ENCODE assay signal across 2 cellular contexts in the genomic region with DNA sequence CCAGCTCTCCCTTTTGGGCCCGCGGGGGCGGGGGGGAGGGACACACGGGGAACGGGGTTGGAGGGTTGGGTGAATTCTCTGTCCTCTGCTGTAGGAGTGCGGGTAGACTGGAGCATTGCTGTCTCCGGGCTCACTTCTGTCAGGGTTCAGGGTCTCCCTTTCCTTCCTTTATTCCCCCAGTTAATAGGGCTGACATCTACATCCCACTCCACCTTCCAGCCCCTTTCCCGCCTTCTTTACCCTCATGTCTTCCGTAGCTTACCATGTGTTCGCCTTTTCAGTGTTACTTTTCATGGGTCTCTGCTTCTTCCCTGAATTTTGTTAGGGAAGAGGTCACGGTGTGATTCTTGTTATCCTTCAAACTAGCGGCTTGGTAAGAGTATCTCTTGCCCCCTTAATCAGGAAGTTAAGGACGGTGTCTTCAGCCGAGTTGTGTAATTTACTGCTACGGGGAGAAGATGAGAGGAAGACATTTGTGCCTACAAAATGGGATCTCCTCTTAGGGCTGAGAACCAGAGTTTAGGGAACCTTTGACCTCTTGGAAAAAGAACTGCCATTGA.
TF ChIP-seq lines count a peak whose summit lies in the region.

No MANE protein-coding gene starts in this region.

TF ChIP-seq in K562, 482 proteins besides CTCF, POLR2A, EP300 and RAD21 (continues in another document):
- no peak for TF ChIP-seq NR0B1 (IDR thresholded peaks at IDR 0.05; ENCODE audit: partially characterized antibody)
- 0 out of 2 replicates have a peak, but pooled peaks have one; percentile 1 for TF ChIP-seq XRCC5 (IDR thresholded peaks at IDR 0.05; ENCODE audit: low read depth, low read length)
- no peak for TF ChIP-seq ZNF311 (CRISPR knock-in tag; IDR thresholded peaks at IDR 0.05)
- peak; percentile 70 for TF ChIP-seq ZNF431 (CRISPR knock-in tag; IDR thresholded peaks at IDR 0.05)
- TF ChIP-seq, protein P1, sequence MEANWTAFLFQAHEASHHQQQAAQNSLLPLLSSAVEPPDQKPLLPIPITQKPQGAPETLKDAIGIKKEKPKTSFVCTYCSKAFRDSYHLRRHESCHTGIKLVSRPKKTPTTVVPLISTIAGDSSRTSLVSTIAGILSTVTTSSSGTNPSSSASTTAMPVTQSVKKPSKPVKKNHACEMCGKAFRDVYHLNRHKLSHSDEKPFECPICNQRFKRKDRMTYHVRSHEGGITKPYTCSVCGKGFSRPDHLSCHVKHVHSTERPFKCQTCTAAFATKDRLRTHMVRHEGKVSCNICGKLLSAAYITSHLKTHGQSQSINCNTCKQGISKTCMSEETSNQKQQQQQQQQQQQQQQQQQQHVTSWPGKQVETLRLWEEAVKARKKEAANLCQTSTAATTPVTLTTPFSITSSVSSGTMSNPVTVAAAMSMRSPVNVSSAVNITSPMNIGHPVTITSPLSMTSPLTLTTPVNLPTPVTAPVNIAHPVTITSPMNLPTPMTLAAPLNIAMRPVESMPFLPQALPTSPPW (CRISPR knock-in tag; IDR thresholded peaks at IDR 0.05) = no peak
- no peak for TF ChIP-seq RNF219 (CRISPR knock-in tag; IDR thresholded peaks at IDR 0.05)
- peak; percentile 75 for TF ChIP-seq CEBPB (tag; IDR thresholded peaks at IDR 0.05)
- no peak for TF ChIP-seq ZNF174 (CRISPR knock-in tag; IDR thresholded peaks at IDR 0.05)
- TF ChIP-seq FOXK1 (CRISPR knock-in tag; IDR thresholded peaks at IDR 0.05; ENCODE audit: borderline replicate concordance) = peak; percentile 32; the same call in 1 of the 2 replicates
- TF ChIP-seq PTRF (tag; IDR thresholded peaks at IDR 0.05) = peak; percentile 26; the same call in 1 of the 2 replicates
- no peak for TF ChIP-seq KDM1A (IDR thresholded peaks at IDR 0.05)
- no peak for TF ChIP-seq SREBF2 (CRISPR knock-in tag; IDR thresholded peaks at IDR 0.05)
- TF ChIP-seq ETV5 (CRISPR knock-in tag; IDR thresholded peaks at IDR 0.05; ENCODE audit: low read depth) = no peak
- TF ChIP-seq RBBP5 (IDR thresholded peaks at IDR 0.05; ENCODE audit: borderline replicate concordance, insufficient read depth, low read length, poor library complexity, severe bottlenecking) = no peak
- TF ChIP-seq, protein P2, sequence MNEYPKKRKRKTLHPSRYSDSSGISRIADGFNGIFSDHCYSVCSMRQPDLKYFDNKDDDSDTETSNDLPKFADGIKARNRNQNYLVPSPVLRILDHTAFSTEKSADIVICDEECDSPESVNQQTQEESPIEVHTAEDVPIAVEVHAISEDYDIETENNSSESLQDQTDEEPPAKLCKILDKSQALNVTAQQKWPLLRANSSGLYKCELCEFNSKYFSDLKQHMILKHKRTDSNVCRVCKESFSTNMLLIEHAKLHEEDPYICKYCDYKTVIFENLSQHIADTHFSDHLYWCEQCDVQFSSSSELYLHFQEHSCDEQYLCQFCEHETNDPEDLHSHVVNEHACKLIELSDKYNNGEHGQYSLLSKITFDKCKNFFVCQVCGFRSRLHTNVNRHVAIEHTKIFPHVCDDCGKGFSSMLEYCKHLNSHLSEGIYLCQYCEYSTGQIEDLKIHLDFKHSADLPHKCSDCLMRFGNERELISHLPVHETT (CRISPR knock-in tag; conservative IDR thresholded peaks at IDR 0.05 in 1 of 2, IDR thresholded peaks at IDR 0.05 in 1 of 2) = 0 out of 4 replicates have a peak, but pooled peaks of 1 of the 2 experiments have one; percentile 4
- no peak for TF ChIP-seq ZKSCAN8 (CRISPR knock-in tag; IDR thresholded peaks at IDR 0.05)
- TF ChIP-seq HMGN3 (IDR thresholded peaks at IDR 0.05; ENCODE audit: borderline replicate concordance, extremely low read depth, insufficient read length, low read depth, low read length) = no peak
- no peak for TF ChIP-seq ZNF165 (CRISPR knock-in tag; IDR thresholded peaks at IDR 0.05; ENCODE audit: borderline replicate concordance)
- TF ChIP-seq PTTG1 (tag; IDR thresholded peaks at IDR 0.05; ENCODE audit: low read depth) = no peak

TF ChIP-seq in HepG2, 621 proteins besides CTCF, POLR2A, EP300 and RAD21:
- TF ChIP-seq, protein P3, sequence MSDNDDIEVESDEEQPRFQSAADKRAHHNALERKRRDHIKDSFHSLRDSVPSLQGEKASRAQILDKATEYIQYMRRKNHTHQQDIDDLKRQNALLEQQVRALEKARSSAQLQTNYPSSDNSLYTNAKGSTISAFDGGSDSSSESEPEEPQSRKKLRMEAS (IDR thresholded peaks at IDR 0.05) = peak; percentile 50; the same call in 1 of the 2 replicates
- TF ChIP-seq SNAPC2 (CRISPR knock-in tag; IDR thresholded peaks at IDR 0.05) (no peak), ZMYM2 (CRISPR knock-in tag; IDR thresholded peaks at IDR 0.05) (0 out of 2 replicates have a peak, but pooled peaks have one; percentile 23), TGIF2 (CRISPR knock-in tag; IDR thresholded peaks at IDR 0.05) (0 out of 2 replicates have a peak, but pooled peaks have one; percentile 50), ZNF878 (CRISPR knock-in tag; IDR thresholded peaks at IDR 0.05) (0 out of 2 replicates have a peak, but pooled peaks have one; percentile 18), ZNF317 (CRISPR knock-in tag; IDR thresholded peaks at IDR 0.05) (no peak), ZNF652 (CRISPR knock-in tag; IDR thresholded peaks at IDR 0.05; ENCODE audit: borderline replicate concordance, low read depth) (no peak), MTF1 (CRISPR knock-in tag; IDR thresholded peaks at IDR 0.05) (no peak), ZNF12 (CRISPR knock-in tag; IDR thresholded peaks at IDR 0.05) (no peak), JUND (CRISPR knock-in tag; IDR thresholded peaks at IDR 0.05) (no peak), TFDP1 (CRISPR knock-in tag; IDR thresholded peaks at IDR 0.05; ENCODE audit: borderline replicate concordance) (peak; percentile 51; the same call in 1 of the 2 replicates), ZNF142 (CRISPR knock-in tag; IDR thresholded peaks at IDR 0.05) (no peak), ZNF766 (CRISPR knock-in tag; IDR thresholded peaks at IDR 0.05; ENCODE audit: borderline replicate concordance) (no peak)
- TF ChIP-seq, protein P4, sequence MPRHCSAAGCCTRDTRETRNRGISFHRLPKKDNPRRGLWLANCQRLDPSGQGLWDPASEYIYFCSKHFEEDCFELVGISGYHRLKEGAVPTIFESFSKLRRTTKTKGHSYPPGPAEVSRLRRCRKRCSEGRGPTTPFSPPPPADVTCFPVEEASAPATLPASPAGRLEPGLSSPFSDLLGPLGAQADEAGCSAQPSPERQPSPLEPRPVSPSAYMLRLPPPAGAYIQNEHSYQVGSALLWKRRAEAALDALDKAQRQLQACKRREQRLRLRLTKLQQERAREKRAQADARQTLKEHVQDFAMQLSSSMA (CRISPR knock-in tag; IDR thresholded peaks at IDR 0.05) = no peak
- TF ChIP-seq, protein P5, sequence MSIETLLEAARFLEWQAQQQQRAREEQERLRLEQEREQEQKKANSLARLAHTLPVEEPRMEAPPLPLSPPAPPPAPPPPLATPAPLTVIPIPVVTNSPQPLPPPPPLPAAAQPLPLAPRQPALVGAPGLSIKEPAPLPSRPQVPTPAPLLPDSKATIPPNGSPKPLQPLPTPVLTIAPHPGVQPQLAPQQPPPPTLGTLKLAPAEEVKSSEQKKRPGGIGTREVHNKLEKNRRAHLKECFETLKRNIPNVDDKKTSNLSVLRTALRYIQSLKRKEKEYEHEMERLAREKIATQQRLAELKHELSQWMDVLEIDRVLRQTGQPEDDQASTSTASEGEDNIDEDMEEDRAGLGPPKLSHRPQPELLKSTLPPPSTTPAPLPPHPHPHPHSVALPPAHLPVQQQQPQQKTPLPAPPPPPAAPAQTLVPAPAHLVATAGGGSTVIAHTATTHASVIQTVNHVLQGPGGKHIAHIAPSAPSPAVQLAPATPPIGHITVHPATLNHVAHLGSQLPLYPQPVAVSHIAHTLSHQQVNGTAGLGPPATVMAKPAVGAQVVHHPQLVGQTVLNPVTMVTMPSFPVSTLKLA (IDR thresholded peaks at IDR 0.05) = peak; percentile 75
- TF ChIP-seq, protein P6, sequence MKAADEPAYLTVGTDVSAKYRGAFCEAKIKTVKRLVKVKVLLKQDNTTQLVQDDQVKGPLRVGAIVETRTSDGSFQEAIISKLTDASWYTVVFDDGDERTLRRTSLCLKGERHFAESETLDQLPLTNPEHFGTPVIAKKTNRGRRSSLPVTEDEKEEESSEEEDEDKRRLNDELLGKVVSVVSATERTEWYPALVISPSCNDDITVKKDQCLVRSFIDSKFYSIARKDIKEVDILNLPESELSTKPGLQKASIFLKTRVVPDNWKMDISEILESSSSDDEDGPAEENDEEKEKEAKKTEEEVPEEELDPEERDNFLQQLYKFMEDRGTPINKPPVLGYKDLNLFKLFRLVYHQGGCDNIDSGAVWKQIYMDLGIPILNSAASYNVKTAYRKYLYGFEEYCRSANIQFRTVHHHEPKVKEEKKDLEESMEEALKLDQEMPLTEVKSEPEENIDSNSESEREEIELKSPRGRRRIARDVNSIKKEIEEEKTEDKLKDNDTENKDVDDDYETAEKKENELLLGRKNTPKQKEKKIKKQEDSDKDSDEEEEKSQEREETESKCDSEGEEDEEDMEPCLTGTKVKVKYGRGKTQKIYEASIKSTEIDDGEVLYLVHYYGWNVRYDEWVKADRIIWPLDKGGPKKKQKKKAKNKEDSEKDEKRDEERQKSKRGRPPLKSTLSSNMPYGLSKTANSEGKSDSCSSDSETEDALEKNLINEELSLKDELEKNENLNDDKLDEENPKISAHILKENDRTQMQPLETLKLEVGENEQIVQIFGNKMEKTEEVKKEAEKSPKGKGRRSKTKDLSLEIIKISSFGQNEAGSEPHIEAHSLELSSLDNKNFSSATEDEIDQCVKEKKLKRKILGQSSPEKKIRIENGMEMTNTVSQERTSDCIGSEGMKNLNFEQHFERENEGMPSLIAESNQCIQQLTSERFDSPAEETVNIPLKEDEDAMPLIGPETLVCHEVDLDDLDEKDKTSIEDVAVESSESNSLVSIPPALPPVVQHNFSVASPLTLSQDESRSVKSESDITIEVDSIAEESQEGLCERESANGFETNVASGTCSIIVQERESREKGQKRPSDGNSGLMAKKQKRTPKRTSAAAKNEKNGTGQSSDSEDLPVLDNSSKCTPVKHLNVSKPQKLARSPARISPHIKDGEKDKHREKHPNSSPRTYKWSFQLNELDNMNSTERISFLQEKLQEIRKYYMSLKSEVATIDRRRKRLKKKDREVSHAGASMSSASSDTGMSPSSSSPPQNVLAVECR (CRISPR knock-in tag; IDR thresholded peaks at IDR 0.05; ENCODE audit: borderline replicate concordance) = no peak
